In the genomic region with DNA sequence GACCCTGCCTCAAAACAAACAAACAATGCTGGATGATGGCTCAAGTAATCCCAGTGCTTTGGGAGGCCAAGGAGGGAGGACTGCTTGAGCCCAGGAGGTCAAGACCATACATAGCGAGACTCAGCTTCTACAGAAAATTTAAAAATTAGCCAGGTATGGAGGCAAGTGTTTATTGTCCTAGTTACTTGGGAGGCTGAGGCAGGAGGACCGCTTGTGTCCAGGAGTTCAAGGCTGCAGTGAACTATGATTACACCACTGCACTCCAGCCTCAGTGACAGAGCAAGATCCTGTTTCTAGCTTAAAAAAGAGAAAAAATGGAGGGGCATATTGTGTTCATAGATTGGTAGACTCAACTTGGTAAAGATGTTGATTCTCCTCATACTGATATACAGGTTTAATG, we compare ENCODE assay signal across 8 cellular contexts.
"Had no signal": no experiment of that assay in that cellular context is flagged by ENCODE, and none has a peak within 500 bp of the region (broad histone marks: within the 10 kb centered on the region; RNA-seq: fewer than 3 reads in every experiment).

No MANE protein-coding gene starts in this region.

- DNase-seq: GDM1, GF-D8 had no signal

- FAIRE-seq: G401.6, GM12878, GM12891, GM12892, GM18507, GM19239 had no signal

- H3K4me3 ChIP-seq: GM12878 had no signal

- ATAC-seq: GM12878 had no signal
